19 cellular contexts compared by ENCODE assay signal in the genomic region with DNA sequence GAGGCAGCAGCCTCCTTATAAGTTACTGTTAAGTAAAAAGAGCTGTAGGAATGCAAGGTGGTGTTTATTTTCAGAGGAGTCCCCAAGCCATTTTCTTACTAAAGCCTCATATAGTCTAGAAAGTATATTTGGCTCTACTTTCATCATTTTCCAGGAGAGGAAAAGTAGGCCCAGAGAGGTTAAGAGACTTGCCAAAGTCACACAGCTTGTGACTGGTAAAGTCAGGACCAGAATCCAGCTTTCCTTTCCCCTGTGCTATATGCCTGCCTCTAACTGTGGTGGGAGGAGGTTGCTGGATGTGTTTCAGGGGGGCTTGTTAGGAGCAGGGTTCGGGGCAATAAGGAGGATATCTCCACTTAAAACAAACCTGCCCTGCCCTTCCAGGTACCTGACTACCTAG. TPM values are rescaled to one million over a fixed set of nuclear protein-coding genes. Genes with fewer than 3 reads are reported as not detected.
DNase-seq lines count a peak whose midpoint lies in the region; ATAC-seq, FAIRE-seq and TF ChIP-seq lines count a peak whose summit lies in the region.
"Had no signal": no experiment of that assay in that cellular context is flagged by ENCODE, and none has a peak within 500 bp of the region (broad histone marks: within the 10 kb centered on the region; RNA-seq: fewer than 3 reads in every experiment).

No MANE protein-coding gene starts in this region.

- POLR2A ChIA-PET in HepG2 (lab: Yijun Ruan, JAX), result no interaction called here

- H3K27ac ChIP-seq in HepG2 (ENCODE audit: extremely low read length, insufficient read depth, low read length) (no peak overlapping the region), right lobe of liver (no peak overlapping the region)
- H3K27ac ChIP-seq: BLaER1 treated with 17β-estradiol and CSF1 and Interleukin-3, amounts not matched to agents 10 nM and 100 nM had no signal

- no peaks in the 10 kb centered on the region for H3K9me3 Mint-ChIP-seq in CD14-positive monocyte
- H3K9me3 Mint-ChIP-seq: CD4-positive, CD25-positive, alpha-beta regulatory T cell; CD8-positive, alpha-beta memory T cell; H9 had no signal

- no peak for TF ChIP-seq POLR2A in HepG2 (IDR thresholded peaks at IDR 0.05; ENCODE audit: insufficient read depth in 1 of 2, low read depth in 2 of 2, low read length in 2 of 2)
- no peak for TF ChIP-seq POLR2A in right lobe of liver (IDR thresholded peaks at IDR 0.05)

- WGBS in HepG2 (ENCODE audit: low lambda C conversion rate), result 100% methylated on average over 1 of the region's 1 CpG
- WGBS in right lobe of liver (ENCODE audit: insufficient coverage, low coverage, low lambda C conversion rate, missing lambda C conversion rate), result no CpG with 5 or more reads among the region's 1 CpG

- BruUV-seq in HepG2 (replicated peaks; lab: Mats Ljungman, UMichigan), result no TSS peak

- TF ChIP-seq CTCF in HepG2 (CRISPR knock-in tag; IDR thresholded peaks at IDR 0.05), result no peak
- no peak for TF ChIP-seq CTCF in right lobe of liver (IDR thresholded peaks at IDR 0.05)
- TF ChIP-seq CTCF in CD14-positive monocyte (IDR thresholded peaks at IDR 0.05), result no peak

- ATAC-seq in HepG2 (no peak), right lobe of liver (no peak)
- ATAC-seq: GM12878 had no signal

- H3K36me3 Mint-ChIP-seq in CD14-positive monocyte, result peaks cover 97 to 100% of the 10 kb centered on the region in 2 donors

- H3K4me1 Mint-ChIP-seq in CD14-positive monocyte, result no peaks in the 10 kb centered on the region
- H3K4me1 Mint-ChIP-seq: B cell, H9 had no signal

- no peak overlapping the region for H2AFZ ChIP-seq in HepG2 (ENCODE audit: low read length)

- TF ChIP-seq EP300 in HepG2 (IDR thresholded peaks at IDR 0.05; ENCODE audit: low read depth in 2 of 2, low read length in 2 of 2) (no peak), HepG2 (CRISPR knock-in tag; IDR thresholded peaks at IDR 0.05; ENCODE audit: borderline replicate concordance) (no peak)

- H3K4me1 ChIP-seq in HepG2 (ENCODE audit: insufficient read depth, low read length), result no peaks in the 10 kb centered on the region
- H3K4me1 ChIP-seq in right lobe of liver, result no peaks in the 10 kb centered on the region

- no peak for TF ChIP-seq RAD21 in HepG2 (CRISPR knock-in tag; IDR thresholded peaks at IDR 0.05)

- H3K9me3 ChIP-seq in HepG2 (ENCODE audit: low read length) (no peaks in the 10 kb centered on the region), right lobe of liver (no peaks in the 10 kb centered on the region)
- H3K9me3 ChIP-seq: BLaER1 treated with 17β-estradiol and CSF1 and Interleukin-3, amounts not matched to agents 10 nM and 100 nM had no signal

- no peak overlapping the region for H3K4me2 ChIP-seq in HepG2 (ENCODE audit: low read depth, low read length)
- H3K4me2 ChIP-seq: BLaER1 treated with 17β-estradiol and CSF1 and Interleukin-3, amounts not matched to agents 10 nM and 100 nM had no signal

- CTCF ChIA-PET in HepG2 (lab: Yijun Ruan, JAX; ENCODE audit: low intra/inter-chr PET ratio, low total read pairs), result no interaction called here

- H3K27me3 Mint-ChIP-seq in CD14-positive monocyte (ENCODE audit: low read depth in 3 of 3), result no peaks in the 10 kb centered on the region
- H3K27me3 Mint-ChIP-seq: B cell; CD4-positive, CD25-positive, alpha-beta regulatory T cell; CD8-positive, alpha-beta memory T cell had no signal

- no peaks in the 10 kb centered on the region for H3K79me2 ChIP-seq in HepG2 (ENCODE audit: insufficient read depth, low read length)

- no peak overlapping the region for H3K27ac Mint-ChIP-seq in CD14-positive monocyte
- H3K27ac Mint-ChIP-seq: B cell; CD4-positive, CD25-positive, alpha-beta regulatory T cell; CD8-positive, alpha-beta memory T cell; H9 had no signal

- no peaks in the 10 kb centered on the region for H3K27me3 ChIP-seq in HepG2 (ENCODE audit: control insufficient read depth in 1 of 2, insufficient read depth in 2 of 2, low read length in 2 of 2)
- H3K27me3 ChIP-seq in right lobe of liver, result no peaks in the 10 kb centered on the region
- H3K27me3 ChIP-seq: BLaER1 treated with 17β-estradiol and CSF1 and Interleukin-3, amounts not matched to agents 10 nM and 100 nM had no signal

- in situ Hi-C loops in HepG2 (cut with HindIII; ENCODE audit: extremely low pct_ligation_motif_present, low pct_unique_long_range_greater_than_20kb), result no loop called here

- intact Hi-C loops in HepG2 (cut with micrococcal nuclease; ENCODE audit: unreplicated experiment), result no loop called here
- intact Hi-C loops in right lobe of liver (cut with DNase I), result no loop called here
- intact Hi-C loops in CD14-positive monocyte (cut with micrococcal nuclease), result no loop called here

- FAIRE-seq in HepG2 (lab: Jason Lieb, UNC), result no peak
- FAIRE-seq: GM12878, GM19239, H1 had no signal

- peaks cover 52 to 97% of the 10 kb centered on the region in 2 experiments for H3K36me3 ChIP-seq in HepG2 (replicated peaks in 1 of 2; ENCODE audit: control insufficient read depth in 1 of 2, insufficient read depth in 2 of 2, low read length in 2 of 2)
- peaks cover 11 to 98% (median 51%) of the 10 kb centered on the region in 4 donors for H3K36me3 ChIP-seq in right lobe of liver

- H4K20me1 ChIP-seq in HepG2 (ENCODE audit: insufficient read depth, low read length), result no peaks in the 10 kb centered on the region

- no peak overlapping the region for H3K9ac ChIP-seq in HepG2 (ENCODE audit: insufficient read depth, low read depth, low read length)
- H3K9ac ChIP-seq: BLaER1 treated with 17β-estradiol and CSF1 and Interleukin-3, amounts not matched to agents 10 nM and 100 nM had no signal

- DNase-seq in HepG2 (ENCODE audit: low spot score) (no peak), right lobe of liver (no peak), CD14-positive monocyte (ENCODE audit: low spot score) (no peak), GM19238 (ENCODE audit: insufficient read length, low spot score) (no peak)
- DNase-seq: 8988T; CD4-positive, CD25-positive, alpha-beta regulatory T cell; CD8-positive, alpha-beta memory T cell; COR-L47; DMS 273 treated with DMSO at 0.1 percent for 48 hours; DMS53; DND-41; EL; H9 had no signal

- no peak overlapping the region for H3K4me3 Mint-ChIP-seq in CD14-positive monocyte
- H3K4me3 Mint-ChIP-seq: B cell; CD4-positive, CD25-positive, alpha-beta regulatory T cell; CD8-positive, alpha-beta memory T cell; H9 had no signal

- H3K4me3 ChIP-seq in HepG2 (replicated peaks in 1 of 3; ENCODE audit: insufficient read depth in 1 of 3, low read depth in 2 of 3, low read length in 3 of 3) (no peak overlapping the region), right lobe of liver (no peak overlapping the region)
- H3K4me3 ChIP-seq: BLaER1 treated with 17β-estradiol and CSF1 and Interleukin-3, amounts not matched to agents 10 nM and 100 nM; GM12878 had no signal

RNA-seq across cellular contexts. Expression of a gene that starts 7.2 kb away (rescaled TPM):
- 23.8 and 28.7 TPM in 2 replicates for total RNA-seq in HepG2 (2016; rRNA removed; fragmentation: Illumina TruSeq; extraction: Trizol)
- total RNA-seq in HepG2 (2016; cell fraction: cytosol; rRNA removed; fragmentation: Illumina TruSeq; extraction: Trizol; ENCODE audit: low read depth), result 45.5 and 45.8 TPM in 2 replicates
- 26.5 and 28.3 TPM in 2 replicates for total RNA-seq in HepG2 (2016; cell fraction: insoluble cytoplasmic fraction; rRNA removed; fragmentation: Illumina TruSeq; extraction: Trizol)
- total RNA-seq in HepG2 (2016; cell fraction: membrane; rRNA removed; fragmentation: Illumina TruSeq; extraction: Trizol), result 17.8 and 19.8 TPM in 2 replicates
- total RNA-seq in HepG2 (2016; cell fraction: nucleus; rRNA removed; fragmentation: Illumina TruSeq; extraction: Trizol), result 23.3 and 24.6 TPM in 2 replicates
- polyA plus RNA-seq in HepG2 (2011; rRNA removed), result 33.2 and 38.9 TPM in 2 replicates
- 23.2 and 27.3 TPM in 2 replicates for polyA plus RNA-seq in HepG2 (2011; cell fraction: cytosol; rRNA removed)
- 48.7 and 59.7 TPM in 2 replicates for polyA plus RNA-seq in HepG2 (2011; cell fraction: nucleus; rRNA removed)
- polyA plus RNA-seq in HepG2 (2012), result 19.0 and 19.1 TPM in 2 replicates
- 9.3 and 10.9 TPM in 2 replicates for polyA plus RNA-seq in HepG2 (2016; cell fraction: cytosol; fragmentation: Illumina TruSeq; extraction: Trizol; ENCODE audit: low read depth)
- 31.9 and 32.4 TPM in 2 replicates for polyA plus RNA-seq in HepG2 (2016; cell fraction: insoluble cytoplasmic fraction; fragmentation: Illumina TruSeq; extraction: Trizol; ENCODE audit: low read depth)
- polyA plus RNA-seq in HepG2 (2016; cell fraction: membrane; fragmentation: Illumina TruSeq; extraction: Trizol; ENCODE audit: low read depth), result 15.9 and 18.6 TPM in 2 replicates
- 26.3 and 38.4 TPM in 2 replicates for polyA plus RNA-seq in HepG2 (2016; cell fraction: nucleus; fragmentation: Illumina TruSeq; extraction: Trizol; ENCODE audit: insufficient read depth, low read depth)
- polyA minus RNA-seq in HepG2 (2011; rRNA and poly(A)+ RNA removed; ENCODE audit: low replicate concordance), result 89.8 and 134 TPM in 2 replicates
- polyA minus RNA-seq in HepG2 (2011; cell fraction: cytosol; rRNA and poly(A)+ RNA removed), result 15.1 and 17.1 TPM in 2 replicates
- polyA minus RNA-seq in HepG2 (2011; cell fraction: nucleus; rRNA and poly(A)+ RNA removed), result 56.5 and 63.9 TPM in 2 replicates
- 10 to 100 TPM; 12.3 to 27.8 (median 15.7) TPM for total RNA-seq in right lobe of liver
- 10 to 100 TPM; 17.4 to 20.5 TPM for polyA plus RNA-seq in CD14-positive monocyte

RNA-seq across cellular contexts. Expression of a gene that starts 11.0 kb away (rescaled TPM):
- total RNA-seq in HepG2 (2016; rRNA removed; fragmentation: Illumina TruSeq; extraction: Trizol) (7.5 and 10.0 TPM in 2 replicates), right lobe of liver (1 to 10 TPM; 3.5 to 5.4 (median 5.1) TPM)
- total RNA-seq in HepG2 (2016; cell fraction: cytosol; rRNA removed; fragmentation: Illumina TruSeq; extraction: Trizol; ENCODE audit: low read depth), result 1.9 and 2.6 TPM in 2 replicates
- 6.6 and 9.5 TPM in 2 replicates for total RNA-seq in HepG2 (2016; cell fraction: insoluble cytoplasmic fraction; rRNA removed; fragmentation: Illumina TruSeq; extraction: Trizol)
- 4.2 and 4.4 TPM in 2 replicates for total RNA-seq in HepG2 (2016; cell fraction: membrane; rRNA removed; fragmentation: Illumina TruSeq; extraction: Trizol)
- total RNA-seq in HepG2 (2016; cell fraction: nucleus; rRNA removed; fragmentation: Illumina TruSeq; extraction: Trizol), result 11.3 and 13.7 TPM in 2 replicates
- polyA plus RNA-seq in HepG2 (2011; rRNA removed) (7.3 and 7.4 TPM in 2 replicates), CD14-positive monocyte (10 to 100 TPM in 1 of 2 donors, 1 to 10 TPM in 1; 5.1 to 10.4 TPM)
- polyA plus RNA-seq in HepG2 (2011; cell fraction: cytosol; rRNA removed), result 4.3 and 5.0 TPM in 2 replicates
- polyA plus RNA-seq in HepG2 (2011; cell fraction: nucleus; rRNA removed), result 26.1 and 36.3 TPM in 2 replicates
- 6.0 and 6.8 TPM in 2 replicates for polyA plus RNA-seq in HepG2 (2012)
- 0.49 and 0.61 TPM in 2 replicates for polyA plus RNA-seq in HepG2 (2016; cell fraction: cytosol; fragmentation: Illumina TruSeq; extraction: Trizol; ENCODE audit: low read depth)
- 6.7 and 7.2 TPM in 2 replicates for polyA plus RNA-seq in HepG2 (2016; cell fraction: insoluble cytoplasmic fraction; fragmentation: Illumina TruSeq; extraction: Trizol; ENCODE audit: low read depth)
- 1.5 and 1.6 TPM in 2 replicates for polyA plus RNA-seq in HepG2 (2016; cell fraction: membrane; fragmentation: Illumina TruSeq; extraction: Trizol; ENCODE audit: low read depth)
- polyA plus RNA-seq in HepG2 (2016; cell fraction: nucleus; fragmentation: Illumina TruSeq; extraction: Trizol; ENCODE audit: insufficient read depth, low read depth), result 29.3 and 31.8 TPM in 2 replicates
- 9.9 and 28.6 TPM in 2 replicates for polyA minus RNA-seq in HepG2 (2011; rRNA and poly(A)+ RNA removed; ENCODE audit: low replicate concordance)
- 3.2 and 6.0 TPM in 2 replicates for polyA minus RNA-seq in HepG2 (2011; cell fraction: cytosol; rRNA and poly(A)+ RNA removed)
- 12.9 and 15.8 TPM in 2 replicates for polyA minus RNA-seq in HepG2 (2011; cell fraction: nucleus; rRNA and poly(A)+ RNA removed)

RNA-seq across cellular contexts. Expression of a gene that starts 27.2 kb away (rescaled TPM):
- total RNA-seq in HepG2 (2016; rRNA removed; fragmentation: Illumina TruSeq; extraction: Trizol), result 51.8 and 53.3 TPM in 2 replicates
- total RNA-seq in HepG2 (2016; cell fraction: cytosol; rRNA removed; fragmentation: Illumina TruSeq; extraction: Trizol; ENCODE audit: low read depth), result 40.6 and 50.9 TPM in 2 replicates
- total RNA-seq in HepG2 (2016; cell fraction: insoluble cytoplasmic fraction; rRNA removed; fragmentation: Illumina TruSeq; extraction: Trizol), result 49.0 and 53.3 TPM in 2 replicates
- total RNA-seq in HepG2 (2016; cell fraction: membrane; rRNA removed; fragmentation: Illumina TruSeq; extraction: Trizol), result 44.9 and 61.9 TPM in 2 replicates
- total RNA-seq in HepG2 (2016; cell fraction: nucleus; rRNA removed; fragmentation: Illumina TruSeq; extraction: Trizol), result 26.4 and 30.0 TPM in 2 replicates
- polyA plus RNA-seq in HepG2 (2011; rRNA removed), result 26.4 and 27.7 TPM in 2 replicates
- polyA plus RNA-seq in HepG2 (2011; cell fraction: cytosol; rRNA removed), result 25.3 and 29.8 TPM in 2 replicates
- polyA plus RNA-seq in HepG2 (2011; cell fraction: nucleus; rRNA removed), result 30.9 and 36.6 TPM in 2 replicates
- polyA plus RNA-seq in HepG2 (2012), result 17.5 and 20.2 TPM in 2 replicates
- polyA plus RNA-seq in HepG2 (2016; cell fraction: cytosol; fragmentation: Illumina TruSeq; extraction: Trizol; ENCODE audit: low read depth), result 36.8 and 48.6 TPM in 2 replicates
- polyA plus RNA-seq in HepG2 (2016; cell fraction: insoluble cytoplasmic fraction; fragmentation: Illumina TruSeq; extraction: Trizol; ENCODE audit: low read depth), result 45.8 and 51.6 TPM in 2 replicates
- polyA plus RNA-seq in HepG2 (2016; cell fraction: membrane; fragmentation: Illumina TruSeq; extraction: Trizol; ENCODE audit: low read depth), result 36.9 and 45.8 TPM in 2 replicates
- polyA plus RNA-seq in HepG2 (2016; cell fraction: nucleus; fragmentation: Illumina TruSeq; extraction: Trizol; ENCODE audit: insufficient read depth, low read depth), result 55.8 and 58.3 TPM in 2 replicates
- 4.7 and 17.6 TPM in 2 replicates for polyA minus RNA-seq in HepG2 (2011; rRNA and poly(A)+ RNA removed; ENCODE audit: low replicate concordance)
- polyA minus RNA-seq in HepG2 (2011; cell fraction: cytosol; rRNA and poly(A)+ RNA removed), result 8.4 and 15.1 TPM in 2 replicates
- polyA minus RNA-seq in HepG2 (2011; cell fraction: nucleus; rRNA and poly(A)+ RNA removed), result 8.4 and 10.3 TPM in 2 replicates
- total RNA-seq in right lobe of liver, result 10 to 100 TPM; 10.8 to 33.4 (median 24.5) TPM
- 100 to 1,000 TPM; 118 to 137 TPM for polyA plus RNA-seq in CD14-positive monocyte
- total RNA-seq: G401 had no signal

RNA-seq across cellular contexts. Expression of a gene that starts 38.9 kb away (rescaled TPM):
- total RNA-seq in HepG2 (2016; rRNA removed; fragmentation: Illumina TruSeq; extraction: Trizol) (not detected in 2 replicates), right lobe of liver (not detected)
- not detected in 2 replicates for total RNA-seq in HepG2 (2016; cell fraction: cytosol; rRNA removed; fragmentation: Illumina TruSeq; extraction: Trizol; ENCODE audit: low read depth)
- total RNA-seq in HepG2 (2016; cell fraction: insoluble cytoplasmic fraction; rRNA removed; fragmentation: Illumina TruSeq; extraction: Trizol), result not detected in 2 replicates
- total RNA-seq in HepG2 (2016; cell fraction: membrane; rRNA removed; fragmentation: Illumina TruSeq; extraction: Trizol), result not detected in 2 replicates
- not detected in 2 replicates for total RNA-seq in HepG2 (2016; cell fraction: nucleus; rRNA removed; fragmentation: Illumina TruSeq; extraction: Trizol)
- polyA plus RNA-seq in HepG2 (2011; rRNA removed) (0.14 and 0.20 TPM in 2 replicates), CD14-positive monocyte (under 1 TPM in 1 of 2 donors, not detected in 1; 0.51 TPM)
- polyA plus RNA-seq in HepG2 (2011; cell fraction: cytosol; rRNA removed), result 0.14 and 0.17 TPM in 2 replicates
- polyA plus RNA-seq in HepG2 (2011; cell fraction: nucleus; rRNA removed), result 0.35 and 0.63 TPM in 2 replicates
- polyA plus RNA-seq in HepG2 (2012), result 0.19 TPM in 1 of 2 replicates, not detected in the other
- not detected in 2 replicates for polyA plus RNA-seq in HepG2 (2016; cell fraction: cytosol; fragmentation: Illumina TruSeq; extraction: Trizol; ENCODE audit: low read depth)
- not detected in 2 replicates for polyA plus RNA-seq in HepG2 (2016; cell fraction: insoluble cytoplasmic fraction; fragmentation: Illumina TruSeq; extraction: Trizol; ENCODE audit: low read depth)
- not detected in 2 replicates for polyA plus RNA-seq in HepG2 (2016; cell fraction: membrane; fragmentation: Illumina TruSeq; extraction: Trizol; ENCODE audit: low read depth)
- polyA plus RNA-seq in HepG2 (2016; cell fraction: nucleus; fragmentation: Illumina TruSeq; extraction: Trizol; ENCODE audit: insufficient read depth, low read depth), result not detected in 2 replicates
- not detected in 2 replicates for polyA minus RNA-seq in HepG2 (2011; rRNA and poly(A)+ RNA removed; ENCODE audit: low replicate concordance)
- polyA minus RNA-seq in HepG2 (2011; cell fraction: cytosol; rRNA and poly(A)+ RNA removed), result not detected in 2 replicates
- not detected in 2 replicates for polyA minus RNA-seq in HepG2 (2011; cell fraction: nucleus; rRNA and poly(A)+ RNA removed)
- total RNA-seq: CD4-positive, CD25-positive, alpha-beta regulatory T cell; GM12878 had no signal
- polyA plus RNA-seq: CD4-positive, CD25-positive, alpha-beta regulatory T cell; CD8-positive, alpha-beta memory T cell had no signal

RNA-seq across cellular contexts. Expression of a gene that starts 49.7 kb away (rescaled TPM):
- total RNA-seq in HepG2 (2016; rRNA removed; fragmentation: Illumina TruSeq; extraction: Trizol) (37.1 and 43.3 TPM in 2 replicates), right lobe of liver (10 to 100 TPM; 24.6 to 43.8 (median 28.1) TPM)
- total RNA-seq in HepG2 (2016; cell fraction: cytosol; rRNA removed; fragmentation: Illumina TruSeq; extraction: Trizol; ENCODE audit: low read depth), result 40.6 and 44.9 TPM in 2 replicates
- total RNA-seq in HepG2 (2016; cell fraction: insoluble cytoplasmic fraction; rRNA removed; fragmentation: Illumina TruSeq; extraction: Trizol), result 36.0 and 42.7 TPM in 2 replicates
- 75.9 and 78.8 TPM in 2 replicates for total RNA-seq in HepG2 (2016; cell fraction: membrane; rRNA removed; fragmentation: Illumina TruSeq; extraction: Trizol)
- 19.3 and 22.3 TPM in 2 replicates for total RNA-seq in HepG2 (2016; cell fraction: nucleus; rRNA removed; fragmentation: Illumina TruSeq; extraction: Trizol)
- polyA plus RNA-seq in HepG2 (2011; rRNA removed) (32.1 and 34.4 TPM in 2 replicates), CD14-positive monocyte (10 to 100 TPM; 36.1 to 46.9 TPM)
- polyA plus RNA-seq in HepG2 (2011; cell fraction: cytosol; rRNA removed), result 33.5 and 41.6 TPM in 2 replicates
- polyA plus RNA-seq in HepG2 (2011; cell fraction: nucleus; rRNA removed), result 31.8 and 32.8 TPM in 2 replicates
- polyA plus RNA-seq in HepG2 (2012), result 29.5 and 31.4 TPM in 2 replicates
- polyA plus RNA-seq in HepG2 (2016; cell fraction: cytosol; fragmentation: Illumina TruSeq; extraction: Trizol; ENCODE audit: low read depth), result 76.9 and 79.2 TPM in 2 replicates
- 59.1 and 65.5 TPM in 2 replicates for polyA plus RNA-seq in HepG2 (2016; cell fraction: insoluble cytoplasmic fraction; fragmentation: Illumina TruSeq; extraction: Trizol; ENCODE audit: low read depth)
- polyA plus RNA-seq in HepG2 (2016; cell fraction: membrane; fragmentation: Illumina TruSeq; extraction: Trizol; ENCODE audit: low read depth), result 95.4 and 101 TPM in 2 replicates
- 46.7 and 52.3 TPM in 2 replicates for polyA plus RNA-seq in HepG2 (2016; cell fraction: nucleus; fragmentation: Illumina TruSeq; extraction: Trizol; ENCODE audit: insufficient read depth, low read depth)
- polyA minus RNA-seq in HepG2 (2011; rRNA and poly(A)+ RNA removed; ENCODE audit: low replicate concordance), result 35.7 and 37.3 TPM in 2 replicates
- 27.4 and 29.7 TPM in 2 replicates for polyA minus RNA-seq in HepG2 (2011; cell fraction: cytosol; rRNA and poly(A)+ RNA removed)
- 12.6 and 14.8 TPM in 2 replicates for polyA minus RNA-seq in HepG2 (2011; cell fraction: nucleus; rRNA and poly(A)+ RNA removed)
